ENCODE assay signal across 27 cellular contexts in the genomic region with DNA sequence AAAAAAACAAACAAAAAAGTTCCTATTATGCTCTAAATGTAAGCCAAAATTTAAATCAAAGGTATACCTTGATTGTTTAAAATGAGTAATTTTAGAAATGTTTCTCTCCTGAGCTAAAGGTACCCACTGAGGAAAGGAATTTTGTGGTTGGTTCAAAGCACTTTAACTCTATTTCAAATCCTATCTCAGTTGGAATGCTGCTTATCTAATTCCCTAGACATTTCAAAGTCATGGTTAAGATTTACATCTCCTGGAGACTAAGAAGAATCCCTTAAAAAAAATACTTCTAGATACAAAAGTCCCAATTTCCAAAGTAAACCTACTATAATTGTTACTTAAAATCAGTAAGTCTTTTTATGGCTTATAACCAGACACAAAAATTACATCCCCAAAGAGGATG.
DNase-seq lines count a peak whose midpoint lies in the region; ATAC-seq, FAIRE-seq and TF ChIP-seq lines count a peak whose summit lies in the region.
"Had no signal": no experiment of that assay in that cellular context is flagged by ENCODE, and none has a peak within 500 bp of the region (broad histone marks: within the 10 kb centered on the region; RNA-seq: fewer than 3 reads in every experiment).

No MANE protein-coding gene starts in this region.

- H3K9me3 Mint-ChIP-seq in mesothelial cell of epicardium (peaks cover 4% of the 10 kb centered on the region), glutamatergic neuron (ENCODE audit: unreplicated experiment) (peaks cover 1% of the 10 kb centered on the region)

- no peak for FAIRE-seq in H54 (lab: Jason Lieb, UNC)
- FAIRE-seq: A204.1, GM12878, GM12892, GM18507 had no signal

- H3K27me3 ChIP-seq in HUES6 (ENCODE audit: control insufficient read depth, insufficient read depth, low read length), result no peaks in the 10 kb centered on the region
- H3K27me3 ChIP-seq: BE2C, BLaER1 had no signal

- peak overlapping the region; percentile 77 for H3K27ac Mint-ChIP-seq in mesothelial cell of epicardium
- H3K27ac Mint-ChIP-seq in glutamatergic neuron (ENCODE audit: unreplicated experiment), result no peak overlapping the region
- H3K27ac Mint-ChIP-seq: CD4-positive, alpha-beta memory T cell; CD8-positive, alpha-beta memory T cell had no signal

- TF ChIP-seq POLR2A in H54 (IDR thresholded peaks at IDR 0.05; ENCODE audit: low read depth, low read length), result no peak

- ATAC-seq in HG03135 (IDR thresholded peaks at IDR 0.05; ENCODE audit: unreplicated experiment), result no peak
- ATAC-seq: GM12878 had no signal

- peaks cover 33% of the 10 kb centered on the region for H3K4me1 Mint-ChIP-seq in mesothelial cell of epicardium
- H3K4me1 Mint-ChIP-seq in glutamatergic neuron (ENCODE audit: low read depth, unreplicated experiment), result peaks cover 3% of the 10 kb centered on the region
- H3K4me1 Mint-ChIP-seq: CD14-positive monocyte; CD4-positive, alpha-beta memory T cell; CD4-positive, CD25-positive, alpha-beta regulatory T cell; CD8-positive, alpha-beta memory T cell had no signal

- no peak overlapping the region for H3K4me3 ChIP-seq in HUES6 (ENCODE audit: low read depth, low read length)
- H3K4me3 ChIP-seq: BLaER1, GM12878 had no signal

- H3K36me3 Mint-ChIP-seq in mesothelial cell of epicardium, result peaks cover 5% of the 10 kb centered on the region
- H3K36me3 Mint-ChIP-seq in glutamatergic neuron (ENCODE audit: unreplicated experiment), result no peaks in the 10 kb centered on the region
- H3K36me3 Mint-ChIP-seq: CD14-positive monocyte; CD4-positive, alpha-beta memory T cell; CD4-positive, CD25-positive, alpha-beta regulatory T cell; CD8-positive, alpha-beta memory T cell had no signal

- TF ChIP-seq CTCF in mesothelial cell of epicardium (IDR thresholded peaks at IDR 0.05; ENCODE audit: unreplicated experiment) (no peak), glutamatergic neuron (IDR thresholded peaks at IDR 0.05; ENCODE audit: partially characterized antibody, unreplicated experiment) (no peak)

- no peaks in the 10 kb centered on the region for H3K27me3 Mint-ChIP-seq in mesothelial cell of epicardium (ENCODE audit: low read depth)
- no peaks in the 10 kb centered on the region for H3K27me3 Mint-ChIP-seq in glutamatergic neuron (ENCODE audit: unreplicated experiment)

- H3K4me1 ChIP-seq in HUES6 (ENCODE audit: control insufficient read depth, insufficient read depth, low read length), result peaks cover 13% of the 10 kb centered on the region; the same call in 1 of the 2 replicates
- H3K4me1 ChIP-seq: BE2C, BLaER1 had no signal

- peak; percentile 14 for DNase-seq in A172 (ENCODE audit: low spot score)
- no peak for DNase-seq in mesothelial cell of epicardium (ENCODE audit: low spot score in 2 of 2, unreplicated experiment in 2 of 2)
- no peak for DNase-seq in glutamatergic neuron
- no peak for DNase-seq in H54 (ENCODE audit: insufficient read length, low spot score)
- DNase-seq: ACHN; BE2C; C1 segment of cervical spinal cord; CD4-positive, alpha-beta memory T cell; CD4-positive, CD25-positive, alpha-beta regulatory T cell; CD8-positive, alpha-beta memory T cell; COR-L47; DMS 273 treated with DMSO at 0.1 percent for 48 hours; DMS153; DMS53; DMS79; DND-41; EL; GDM1 had no signal

- H3K4me3 Mint-ChIP-seq in mesothelial cell of epicardium, result no peak overlapping the region
- H3K4me3 Mint-ChIP-seq in glutamatergic neuron (ENCODE audit: unreplicated experiment), result no peak overlapping the region
- H3K4me3 Mint-ChIP-seq: CD14-positive monocyte; CD4-positive, alpha-beta memory T cell; CD4-positive, CD25-positive, alpha-beta regulatory T cell; CD8-positive, alpha-beta memory T cell had no signal

- H3K36me3 ChIP-seq in HUES6 (ENCODE audit: control insufficient read depth, insufficient read depth, low read length), result no peaks in the 10 kb centered on the region
- H3K36me3 ChIP-seq: BE2C, BLaER1 had no signal

- H3K9me3 ChIP-seq in HUES6 (ENCODE audit: control insufficient read depth, insufficient read depth, low read depth, low read length), result no peaks in the 10 kb centered on the region
- H3K9me3 ChIP-seq: BE2C, BLaER1 had no signal

- H3K27ac ChIP-seq in HUES6 (ENCODE audit: low read depth, low read length), result peak overlapping the region; percentile 53; the same call in 1 of the 2 replicates
- H3K27ac ChIP-seq: 22Rv1, BLaER1 had no signal

- no peak overlapping the region for H3K9ac ChIP-seq in HUES6 (ENCODE audit: low read length)
- H3K9ac ChIP-seq: BLaER1 had no signal
